20 cellular contexts compared by ENCODE assay signal in genomic region chr11:18696638-18697225, GRCh38. TPM values are rescaled to one million over a fixed set of nuclear protein-coding genes. Genes with fewer than 3 reads are reported as not detected.
A peak's percentile ranks its signal among the peaks of the same experiment; 100 is the strongest.
DNase-seq lines count a peak whose midpoint lies in the region; ATAC-seq and TF ChIP-seq lines count a peak whose summit lies in the region.
"Had no signal": no experiment of that assay in that cellular context is flagged by ENCODE, and none has a peak within 500 bp of the region (broad histone marks: within the 10 kb centered on the region; RNA-seq: fewer than 3 reads in every experiment).

No MANE protein-coding gene starts in this region.

- H3K9me3 ChIP-seq in ovary = no peaks in the 10 kb centered on the region
- H3K9me3 ChIP-seq: sigmoid colon, transverse colon had no signal

- no peak for TF ChIP-seq EP300 in ovary (IDR thresholded peaks at IDR 0.05)

- TF ChIP-seq POLR2A in ovary (IDR thresholded peaks at IDR 0.05) = no peak

- DNase-seq in AG08395 (ENCODE audit: low spot score) (peak; percentile 65), ELR (ENCODE audit: low read depth) (peak; percentile 66), amniotic epithelial cell (ENCODE audit: low read depth) (peak; percentile 55), iris pigment epithelial cell (ENCODE audit: low read depth) (peak; percentile 75), ovary (no peak), GM19238 (ENCODE audit: insufficient read length, low spot score) (no peak)
- DNase-seq: activated CD4-positive, alpha-beta memory T cell treated with anti-CD3 and anti-CD28 coated beads for 36 hours; activated T-cell treated with anti-CD3 and anti-CD28 coated beads, Interleukin-2, amount 50 U/mL, for 48 hours; amygdala; DMS153; NCI-H1092 treated with DMSO at 0.1 percent for 48 hours; NCI-H345; stimulated activated CD4-positive, alpha-beta T cell treated with anti-CD3 and anti-CD28 coated beads, Interleukin-4, amount 100 ng/mL, for 24 hours; transverse colon had no signal

- intact Hi-C loops in ovary (cut with DNase I) = loop anchor here in 1 of 4 donors (10.0 kb wide), 1 partner anchor 302 kb away; the partner anchor contains the start of gene LDHA

- H3K4me1 ChIP-seq in ovary (ENCODE audit: insufficient read depth) = peaks cover 20% of the 10 kb centered on the region

- no peak overlapping the region for H3K4me3 ChIP-seq in ovary
- H3K4me3 ChIP-seq: lung, sigmoid colon, SK-N-MC, transverse colon had no signal

- ATAC-seq in GM18517 (IDR thresholded peaks at IDR 0.05; ENCODE audit: unreplicated experiment) (no peak), GM21717 (IDR thresholded peaks at IDR 0.05; ENCODE audit: unreplicated experiment) (no peak)

- no peak for TF ChIP-seq CTCF in ovary (IDR thresholded peaks at IDR 0.05)

- H3K27me3 ChIP-seq in ovary = no peaks in the 10 kb centered on the region
- H3K27me3 ChIP-seq: sigmoid colon, transverse colon had no signal

- 78 to 82% (median 80%) methylated on average over 2 of the region's 2 CpGs for WGBS in ovary, 3 donors

- peak overlapping the region in 1 of 2 donors; percentile 29 for H3K27ac ChIP-seq in ovary
- H3K27ac ChIP-seq: sigmoid colon, SK-N-MC, transverse colon had no signal

- H3K36me3 ChIP-seq in ovary = no peaks in the 10 kb centered on the region
- H3K36me3 ChIP-seq: transverse colon had no signal

RNA-seq across cellular contexts. Expression of gene TMEM86A, which starts 1.8 kb away (rescaled TPM):
- 10 to 100 TPM in 5 of 7 donors, 1 to 10 TPM in 2; 8.4 to 18.2 (median 14.9) TPM for total RNA-seq in ovary
- 10 to 100 TPM; 10.2 to 11.5 TPM for polyA plus RNA-seq in ovary

RNA-seq across cellular contexts. Expression of gene IGSF22, which starts 29.3 kb away (rescaled TPM):
- 1 to 10 TPM in 5 of 7 donors, under 1 TPM in 1, not detected in 1; 0.11 to 1.5 (median 1.1) TPM for total RNA-seq in ovary
- under 1 TPM; 0.13 to 0.24 TPM for polyA plus RNA-seq in ovary
- total RNA-seq: H4, sigmoid colon had no signal

Comparison
In these comparisons a context has a peak if more than half of its experiments do, and no peak if none do; other contexts are left out.
1. DNase-seq: peak in AG08395 (single experiment), ELR (single experiment), amniotic epithelial cell (single experiment) and iris pigment epithelial cell (single experiment); none in ovary (0 of 5) and GM19238 (single experiment).